ENCODE assay signal across 18 cellular contexts in genomic region chr16:54425681-54426549, GRCh38.
"Had no signal": no experiment of that assay in that cellular context is flagged by ENCODE, and none has a peak within 500 bp of the region (broad histone marks: within the 10 kb centered on the region; RNA-seq: fewer than 3 reads in every experiment).

No MANE protein-coding gene starts in this region.

- H3K36me3 Mint-ChIP-seq: natural killer cell treated with Interleukin-12 subunit alpha and Interleukin-12 subunit beta and Interleukin-15 and Interleukin-18, amount 100 ng/mL, for 72 hours had no signal

- H3K36me3 ChIP-seq: cardiac muscle cell, left ventricle myocardium inferior, transverse colon had no signal

- H3K27ac ChIP-seq: cardiac muscle cell, dorsolateral prefrontal cortex, left ventricle myocardium inferior, transverse colon had no signal

- H3K27ac Mint-ChIP-seq: activated CD4-positive, alpha-beta T cell treated with anti-CD3 and anti-CD28 coated beads, Interleukin-2, amount 10 ng/mL, durations not matched to agents 7 days and 5 days; natural killer cell treated with Interleukin-12 subunit alpha and Interleukin-12 subunit beta and Interleukin-15 and Interleukin-18, amount 100 ng/mL, for 72 hours; progenitor cell of endocrine pancreas; T-helper 2 cell treated with Interferon-gamma antibody and Interleukin-4, amounts not matched to agents 5 μg/mL and 100 μg/mL, for 36 hours had no signal

- ATAC-seq: right cardiac atrium had no signal

- H3K4me3 ChIP-seq: cardiac muscle cell, dorsolateral prefrontal cortex, left ventricle myocardium inferior, skin epidermis, transverse colon had no signal

- H3K4me1 Mint-ChIP-seq: activated CD4-positive, alpha-beta T cell treated with anti-CD3 and anti-CD28 coated beads, Interleukin-2, amount 10 ng/mL, durations not matched to agents 7 days and 5 days had no signal

- H3K27me3 ChIP-seq: cardiac muscle cell had no signal

- DNase-seq: activated CD4-positive, alpha-beta T cell treated with anti-CD3 and anti-CD28 coated beads, Interleukin-2, amount 10 ng/mL, durations not matched to agents 7 days and 5 days; activated naive CD4-positive, alpha-beta T cell; activated T-cell treated with anti-CD3 and anti-CD28 coated beads for 4 hours; aorta; dorsolateral prefrontal cortex; erythroblast; kidney; left ventricle myocardium inferior; right cardiac atrium; stimulated activated CD4-positive, alpha-beta T cell treated with anti-CD3 and anti-CD28 coated beads, Interleukin-15, amount 100 ng/mL, for 24 hours; stimulated activated CD4-positive, alpha-beta T cell treated with anti-CD3 and anti-CD28 coated beads, Interleukin-4, amount 100 ng/mL, for 1 hour; stimulated activated naive CD4-positive, alpha-beta T cell; transverse colon had no signal

- H3K4me1 ChIP-seq: transverse colon had no signal

- H3K4me3 Mint-ChIP-seq: activated CD4-positive, alpha-beta T cell treated with anti-CD3 and anti-CD28 coated beads, Interleukin-2, amount 10 ng/mL, durations not matched to agents 7 days and 5 days; natural killer cell treated with Interleukin-12 subunit alpha and Interleukin-12 subunit beta and Interleukin-15 and Interleukin-18, amount 100 ng/mL, for 72 hours; T-helper 2 cell treated with Interferon-gamma antibody and Interleukin-4, amounts not matched to agents 5 μg/mL and 100 μg/mL, for 36 hours had no signal
